Comparison of ENCODE assay signal across 4 cellular contexts in genomic region chr2:58852243-58852642, GRCh38.
"Had no signal": no experiment of that assay in that cellular context is flagged by ENCODE, and none has a peak within 500 bp of the region (broad histone marks: within the 10 kb centered on the region; RNA-seq: fewer than 3 reads in every experiment).

No MANE protein-coding gene starts in this region.

- H3K4me3 ChIP-seq: GM23338 had no signal

- DNase-seq: H9, HCEC 1CT, IMR-90 had no signal

- H3K4me2 ChIP-seq: GM23338 had no signal

- ATAC-seq: GM23338 had no signal

- H2AFZ ChIP-seq: GM23338 had no signal
